1 cellular context compared by ENCODE assay signal in genomic region chr21:41425954-41426655, GRCh38.
A peak's percentile ranks its signal among the peaks of the same experiment; 100 is the strongest.
TF ChIP-seq lines count a peak whose summit lies in the region.

MX1 (plus strand) TSS chr21:41426239; CDS start chr21:41432071, 5,832 bp downstream.

TF ChIP-seq in GM12878, 131 proteins besides CTCF, POLR2A, EP300 and RAD21 (continued from another document):
- TF ChIP-seq CHD1 (IDR thresholded peaks at IDR 0.05; ENCODE audit: low read depth, low read length) (peak; percentile 55; the same call in 1 of the 2 replicates), ZNF24 (IDR thresholded peaks at IDR 0.05) (peak; percentile 94), RUNX3 (IDR thresholded peaks at IDR 0.05; ENCODE audit: low read length) (peak; percentile 49), MAX (IDR thresholded peaks at IDR 0.05; ENCODE audit: low read depth, low read length) (peak; percentile 53; the same call in 1 of the 2 replicates), SMC3 (IDR thresholded peaks at IDR 0.05; ENCODE audit: borderline replicate concordance, low read length) (no peak), HSF1 (IDR thresholded peaks at IDR 0.05; ENCODE audit: low read depth, low read length) (no peak), SREBF2 (IDR thresholded peaks at IDR 0.05; ENCODE audit: low read length) (no peak), CHD4 (IDR thresholded peaks at IDR 0.05) (no peak), BHLHE40 (IDR thresholded peaks at IDR 0.05; ENCODE audit: borderline replicate concordance in 1 of 2, low read depth in 2 of 2, low read length in 1 of 2) (peak; percentile 38 to 81; a peak in 3 of 4 replicates), MLLT1 (IDR thresholded peaks at IDR 0.05) (peak; percentile 45; the same call in 1 of the 2 replicates), ZNF592 (IDR thresholded peaks at IDR 0.05) (no peak), LARP7 (IDR thresholded peaks at IDR 0.05) (no peak), IKZF2 (IDR thresholded peaks at IDR 0.05) (peak in 1 of 2 experiments; percentile 17; a peak in 1 of 4 replicates), TBL1XR1 (IDR thresholded peaks at IDR 0.05; ENCODE audit: low read depth, low read length) (peak; percentile 53; the same call in 1 of the 2 replicates), EED (IDR thresholded peaks at IDR 0.05; ENCODE audit: low read depth) (peak; percentile 29; the same call in 1 of the 2 replicates), BRCA1 (IDR thresholded peaks at IDR 0.05; ENCODE audit: low read depth, low read length) (peak; percentile 63), KAT2A (conservative IDR thresholded peaks at IDR 0.05; ENCODE audit: control insufficient read depth, low read depth, low read length) (no peak), PBX3 (IDR thresholded peaks at IDR 0.05; ENCODE audit: insufficient replicate concordance, low read depth, low read length) (no peak), MXI1 (IDR thresholded peaks at IDR 0.05; ENCODE audit: low read depth, low read length) (peak; percentile 52; the same call in 1 of the 2 replicates), TCF12 (IDR thresholded peaks at IDR 0.05; ENCODE audit: low read depth, low read length) (peak; percentile 87; the same call in 1 of the 2 replicates), ZBTB40 (IDR thresholded peaks at IDR 0.05; ENCODE audit: borderline replicate concordance) (no peak), MYC (IDR thresholded peaks at IDR 0.05; ENCODE audit: insufficient read depth, insufficient read length, insufficient replicate concordance, low read length, severe bottlenecking) (peak; percentile 38), PAX5 (IDR thresholded peaks at IDR 0.05; ENCODE audit: borderline replicate concordance, low read depth, low read length) (0 out of 2 replicates have a peak, but pooled peaks have one; percentile 7), CREM (IDR thresholded peaks at IDR 0.05; ENCODE audit: low read depth) (peak; percentile 38; the same call in 1 of the 2 replicates), FOS (IDR thresholded peaks at IDR 0.05; ENCODE audit: borderline replicate concordance, extremely low read depth, insufficient read length) (no peak), FOXM1 (IDR thresholded peaks at IDR 0.05; ENCODE audit: low read depth, low read length) (0 out of 2 replicates have a peak, but pooled peaks have one; percentile 24), PAX8 (IDR thresholded peaks at IDR 0.05) (no peak), TCF3 (IDR thresholded peaks at IDR 0.05; ENCODE audit: borderline replicate concordance, insufficient read depth, low read depth, low read length) (peak; percentile 90)
